In the genomic region with DNA sequence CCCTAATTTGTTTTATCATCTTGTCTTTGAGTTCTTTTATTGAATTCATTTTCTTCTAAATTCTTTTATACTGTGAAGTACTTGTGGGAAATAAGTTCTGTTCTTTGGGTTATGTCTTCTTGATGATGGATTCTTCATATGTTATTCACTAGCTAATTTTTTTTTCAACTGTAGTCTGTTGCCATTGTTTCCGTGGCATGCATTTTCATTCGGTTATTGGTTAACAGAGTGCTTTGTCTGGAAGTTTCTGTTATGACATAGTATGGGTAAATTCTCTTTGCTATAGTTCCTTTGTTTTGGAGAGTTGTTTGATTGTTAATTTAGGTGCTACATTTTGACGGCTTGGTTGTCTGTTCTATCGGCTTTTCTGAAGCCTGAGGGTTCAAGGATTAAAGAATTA, we compare ENCODE assay signal across 27 cellular contexts.
"Had no signal": no experiment of that assay in that cellular context is flagged by ENCODE, and none has a peak within 500 bp of the region (broad histone marks: within the 10 kb centered on the region; RNA-seq: fewer than 3 reads in every experiment).

No MANE protein-coding gene starts in this region.

- H3K36me3 Mint-ChIP-seq: immature natural killer cell, naive B cell had no signal

- H3K4me3 ChIP-seq: coronary artery, dorsolateral prefrontal cortex, esophagus squamous epithelium, gastrocnemius medialis, heart left ventricle, hepatocyte, left lung, lower lobe of right lung, mucosa of descending colon had no signal

- H3K27me3 ChIP-seq: dorsolateral prefrontal cortex, esophagus squamous epithelium, gastrocnemius medialis, heart left ventricle, hepatocyte, left lung had no signal

- H3K4me3 Mint-ChIP-seq: immature natural killer cell, mesothelial cell of epicardium, naive B cell had no signal

- H3K27ac Mint-ChIP-seq: immature natural killer cell, mesothelial cell of epicardium, naive B cell had no signal

- FAIRE-seq: colon, endothelial cell of umbilical vein, kidney had no signal

- ATAC-seq: esophagus mucosa, gastrocnemius medialis, heart left ventricle, left cardiac atrium, left lung, left ventricle myocardium superior, lower lobe of right lung, mucosa of descending colon had no signal

- DNase-seq: dermis blood vessel endothelial cell; dorsolateral prefrontal cortex; effector CD4-positive, alpha-beta T cell; effector memory CD4-positive, alpha-beta T cell; erythroblast; esophagus squamous epithelium; foreskin fibroblast; foreskin melanocyte; gastrocnemius medialis; heart left ventricle; hypothalamus; immature natural killer cell; islet precursor cell; kidney; left cardiac atrium; left lung; left ventricle myocardium superior; lower lobe of right lung; mesenchymal stem cell; mucosa of descending colon; naive B cell had no signal

- H3K4me1 Mint-ChIP-seq: mesothelial cell of epicardium had no signal

- H3K36me3 ChIP-seq: esophagus squamous epithelium, gastrocnemius medialis, heart left ventricle, left lung, lower lobe of right lung had no signal
